Comparison of ENCODE assay signal across 21 cellular contexts in genomic region chr19:52214241-52214640, GRCh38. TPM values are rescaled to one million over a fixed set of nuclear protein-coding genes. Genes with fewer than 3 reads are reported as not detected.
DNase-seq lines count a peak whose midpoint lies in the region; FAIRE-seq and TF ChIP-seq lines count a peak whose summit lies in the region.
"Had no signal": no experiment of that assay in that cellular context is flagged by ENCODE, and none has a peak within 500 bp of the region (broad histone marks: within the 10 kb centered on the region; RNA-seq: fewer than 3 reads in every experiment).

No MANE protein-coding gene starts in this region.

- no peak overlapping the region for H4K91ac ChIP-seq in trophoblast cell (ENCODE audit: low read depth, low read length)

- H3K9me3 ChIP-seq in Caco-2, result no peaks in the 10 kb centered on the region
- H3K9me3 ChIP-seq in astrocyte (ENCODE audit: insufficient read depth, low read depth, low read length), result no peaks in the 10 kb centered on the region
- no peaks in the 10 kb centered on the region for H3K9me3 ChIP-seq in trophoblast cell (ENCODE audit: insufficient read depth, low read depth, low read length)
- no peaks in the 10 kb centered on the region for H3K9me3 ChIP-seq in endodermal cell (ENCODE audit: control insufficient read depth, low read length)
- H3K9me3 ChIP-seq: BE2C, HAP-1 had no signal

- no peaks in the 10 kb centered on the region for H3K79me1 ChIP-seq in trophoblast cell (ENCODE audit: low read length)

- H4K20me1 ChIP-seq in astrocyte (ENCODE audit: insufficient read depth, low read length), result peaks cover 35% of the 10 kb centered on the region

- no CpG with 5 or more reads among the region's 5 CpGs for WGBS in trophoblast cell (ENCODE audit: extremely low coverage, insufficient coverage, insufficient read length)
- WGBS in endodermal cell (ENCODE audit: insufficient coverage in 1 of 2, insufficient read length in 1 of 2), 2 experiments, result 93 to 100% methylated on average over 5 of the region's 5 CpGs

- no peak overlapping the region for H4K8ac ChIP-seq in trophoblast cell (ENCODE audit: low read depth, low read length)

- intact Hi-C loops in Caco-2 (cut with micrococcal nuclease; ENCODE audit: unreplicated experiment), result no loop called here

- H3K4me1 ChIP-seq in Caco-2, result peaks cover 9% of the 10 kb centered on the region
- H3K4me1 ChIP-seq in astrocyte (ENCODE audit: insufficient read depth, low read length), result no peaks in the 10 kb centered on the region
- peaks cover 2 to 3% of the 10 kb centered on the region in 2 experiments for H3K4me1 ChIP-seq in trophoblast cell (ENCODE audit: control insufficient read depth in 1 of 2, insufficient read depth in 2 of 2, low read length in 2 of 2)
- no peaks in the 10 kb centered on the region for H3K4me1 ChIP-seq in endodermal cell (ENCODE audit: control insufficient read depth, insufficient read depth, low read length)
- H3K4me1 ChIP-seq: BE2C, HAP-1 had no signal

- CTCF ChIA-PET in Caco-2 (lab: Charles Lee), result no interaction called here

- no peak overlapping the region for H3K4ac ChIP-seq in trophoblast cell (ENCODE audit: low read depth, low read length)

- H3K36me3 ChIP-seq in Caco-2 (ENCODE audit: control insufficient read depth, insufficient read depth, low read length) (peaks cover 14% of the 10 kb centered on the region), astrocyte (ENCODE audit: insufficient read depth, low read length) (peaks cover 68% of the 10 kb centered on the region), trophoblast cell (ENCODE audit: control insufficient read depth in 1 of 2, insufficient read depth in 2 of 2, low read length in 2 of 2) (peaks cover 73 to 83% of the 10 kb centered on the region in 2 experiments), endodermal cell (ENCODE audit: control insufficient read depth, insufficient read depth, low read length) (peaks cover 92% of the 10 kb centered on the region)

- H3K4me2 ChIP-seq in astrocyte (ENCODE audit: low read length) (no peak overlapping the region), trophoblast cell (ENCODE audit: low read length) (no peak overlapping the region)

- H3K23ac ChIP-seq in trophoblast cell (ENCODE audit: low read length), result no peak overlapping the region

- H4K12ac ChIP-seq in trophoblast cell (ENCODE audit: low read depth, low read length), result no peak overlapping the region

- BruUV-seq in Caco-2 (replicated peaks; lab: Mats Ljungman, UMichigan), result no TSS peak

- TF ChIP-seq CTCF in Caco-2 (IDR thresholded peaks at IDR 0.05; ENCODE audit: insufficient read depth in 1 of 2, low read depth in 1 of 2, low read length in 1 of 2, severe bottlenecking in 1 of 2, unreplicated experiment in 1 of 2) (no peak), astrocyte (IDR thresholded peaks at IDR 0.05; ENCODE audit: insufficient read depth, low read depth, low read length) (no peak), endodermal cell (conservative IDR thresholded peaks at IDR 0.05) (no peak)

- H3K27me3 ChIP-seq in Caco-2 (replicated peaks; ENCODE audit: control insufficient read depth, insufficient read depth, low read length), result no peaks in the 10 kb centered on the region
- no peaks in the 10 kb centered on the region for H3K27me3 ChIP-seq in astrocyte (ENCODE audit: insufficient read depth, low read length)
- H3K27me3 ChIP-seq in trophoblast cell (ENCODE audit: insufficient read depth, low read length), result no peaks in the 10 kb centered on the region
- no peaks in the 10 kb centered on the region for H3K27me3 ChIP-seq in endodermal cell (ENCODE audit: control insufficient read depth, insufficient read depth, low read length, poor library complexity, severe bottlenecking)
- H3K27me3 ChIP-seq: BE2C had no signal

- peak overlapping the region; percentile 36 for H3K27ac Mint-ChIP-seq in Caco-2 (ENCODE audit: unreplicated experiment)
- H3K27ac Mint-ChIP-seq in astrocyte (ENCODE audit: unreplicated experiment), result no peak overlapping the region
- no peak overlapping the region for H3K27ac Mint-ChIP-seq in endodermal cell

- H3K9me3 Mint-ChIP-seq in Caco-2 (ENCODE audit: unreplicated experiment), result no peaks in the 10 kb centered on the region
- peaks cover 2% of the 10 kb centered on the region for H3K9me3 Mint-ChIP-seq in astrocyte (ENCODE audit: unreplicated experiment)
- no peaks in the 10 kb centered on the region for H3K9me3 Mint-ChIP-seq in endodermal cell
- H3K9me3 Mint-ChIP-seq: IgD-negative memory B cell had no signal

- H3K27ac ChIP-seq in astrocyte (ENCODE audit: low read depth, low read length), result no peak overlapping the region
- no peak overlapping the region for H3K27ac ChIP-seq in trophoblast cell (ENCODE audit: low read depth, low read length)
- no peak overlapping the region for H3K27ac ChIP-seq in substantia nigra (ENCODE audit: low read depth, low read length, poor library complexity, severe bottlenecking)
- H3K27ac ChIP-seq in endodermal cell (ENCODE audit: low read depth, low read length), result no peak overlapping the region
- H3K27ac ChIP-seq: C4-2B had no signal

- H3K79me2 ChIP-seq in astrocyte (ENCODE audit: insufficient read depth, low read length), result peaks cover 24% of the 10 kb centered on the region
- no peaks in the 10 kb centered on the region for H3K79me2 ChIP-seq in trophoblast cell (ENCODE audit: control insufficient read depth, insufficient read depth, low read length, poor library complexity)

- H2AFZ ChIP-seq in astrocyte (ENCODE audit: low read depth, low read length) (no peak overlapping the region), trophoblast cell (ENCODE audit: insufficient read depth, low read length, poor library complexity) (no peak overlapping the region)

- H3K36me3 Mint-ChIP-seq in Caco-2 (ENCODE audit: insufficient read depth, unreplicated experiment) (peaks cover 98% of the 10 kb centered on the region), astrocyte (ENCODE audit: low read depth, unreplicated experiment) (peaks cover 43% of the 10 kb centered on the region), endodermal cell (ENCODE audit: low read depth) (peaks cover 84% of the 10 kb centered on the region)

- FAIRE-seq in astrocyte (lab: Jason Lieb, UNC), result no peak
- FAIRE-seq: A204.1, D721Med, GM18507, H1 had no signal

- H2BK120ac ChIP-seq in trophoblast cell (ENCODE audit: insufficient read depth, low read length, poor library complexity), result no peak overlapping the region

- H3K4me3 ChIP-seq in Caco-2 (ENCODE audit: low read depth, low read length) (no peak overlapping the region), astrocyte (ENCODE audit: insufficient read depth, low read depth, low read length) (no peak overlapping the region), trophoblast cell (ENCODE audit: low read depth, low read length) (no peak overlapping the region), endodermal cell (ENCODE audit: low read length) (no peak overlapping the region)
- H3K4me3 ChIP-seq: HAP-1 had no signal

- H3K4me3 Mint-ChIP-seq in Caco-2 (ENCODE audit: unreplicated experiment) (peak overlapping the region; percentile 31), astrocyte (ENCODE audit: unreplicated experiment) (no peak overlapping the region), endodermal cell (no peak overlapping the region)
- H3K4me3 Mint-ChIP-seq: IgD-negative memory B cell had no signal

- DNase-seq in Caco-2 (no peak), GM04503 (ENCODE audit: low read depth) (peak; percentile 11), astrocyte (ENCODE audit: low read depth) (peak; percentile 10), trophoblast cell (peak; percentile 88 to 98), substantia nigra (lab: John Stamatoyannopoulos, UW) (no peak), endodermal cell (no peak), Kasumi-1 (lab: John Stamatoyannopoulos, UW) (no peak), activated gamma-delta T cell treated with Interleukin-2 at 50 U/mL for 16 hours (no peak)
- DNase-seq: BE2C; CD4-positive, alpha-beta memory T cell; DMS153; DMS79 treated with DMSO at 0.1 percent for 48 hours; GF-D8; KG1 had no signal

- H3K27me3 Mint-ChIP-seq in Caco-2 (ENCODE audit: insufficient read depth, unreplicated experiment), result no peaks in the 10 kb centered on the region
- H3K27me3 Mint-ChIP-seq in astrocyte (ENCODE audit: low read depth, unreplicated experiment), result no peaks in the 10 kb centered on the region
- H3K27me3 Mint-ChIP-seq in endodermal cell (ENCODE audit: insufficient read depth), result no peaks in the 10 kb centered on the region
- H3K27me3 Mint-ChIP-seq: CD4-positive, alpha-beta memory T cell; IgD-negative memory B cell had no signal

- H3K9ac ChIP-seq in astrocyte (ENCODE audit: low read length), result no peak overlapping the region
- no peak overlapping the region for H3K9ac ChIP-seq in trophoblast cell (ENCODE audit: low read length)
- no peak overlapping the region for H3K9ac ChIP-seq in endodermal cell (ENCODE audit: extremely low read depth, low read length, poor library complexity, severe bottlenecking)

- H2BK12ac ChIP-seq in trophoblast cell (ENCODE audit: low read length), result no peak overlapping the region

- no peak overlapping the region for H2AK5ac ChIP-seq in trophoblast cell (ENCODE audit: low read length)

- no peak overlapping the region for H2BK5ac ChIP-seq in trophoblast cell (ENCODE audit: low read depth, low read length, poor library complexity)

- POLR2A ChIA-PET in Caco-2 (lab: Charles Lee), result no interaction called here

- H3K14ac ChIP-seq in trophoblast cell (ENCODE audit: low read length), result no peak overlapping the region

- H3K18ac ChIP-seq in trophoblast cell (ENCODE audit: low read length), result no peak overlapping the region

- peaks cover 14% of the 10 kb centered on the region for H3K4me1 Mint-ChIP-seq in Caco-2 (ENCODE audit: low read depth, unreplicated experiment)
- H3K4me1 Mint-ChIP-seq in astrocyte (ENCODE audit: low read depth, unreplicated experiment), result no peaks in the 10 kb centered on the region
- no peaks in the 10 kb centered on the region for H3K4me1 Mint-ChIP-seq in endodermal cell

RNA-seq across cellular contexts. Expression of gene PPP2R1A, which starts 24.4 kb away (rescaled TPM):
- total RNA-seq in Caco-2 (2022) (279 and 291 TPM in 2 replicates), astrocyte (316 and 332 TPM in 2 replicates), endodermal cell (100 to 1,000 TPM; 345 to 348 TPM)
- polyA plus RNA-seq in trophoblast cell (2013), result 130 and 133 TPM in 2 replicates
- 262 TPM for polyA plus RNA-seq in endodermal cell (2013, experiment 1 of 2)
- 237 TPM for polyA plus RNA-seq in endodermal cell (2013, experiment 2 of 2)

RNA-seq across cellular contexts. Expression of gene ZNF836, which starts 42.8 kb away (rescaled TPM):
- 6.3 and 8.8 TPM in 2 replicates for total RNA-seq in Caco-2 (2022)
- 6.9 and 7.5 TPM in 2 replicates for total RNA-seq in astrocyte
- 50.0 and 50.5 TPM in 2 replicates for polyA plus RNA-seq in trophoblast cell (2013)
- total RNA-seq in endodermal cell, result 10 to 100 TPM; 22.1 to 26.2 TPM
- 10.9 TPM for polyA plus RNA-seq in endodermal cell (2013, experiment 1 of 2)
- 7.9 TPM for polyA plus RNA-seq in endodermal cell (2013, experiment 2 of 2)

RNA-seq across cellular contexts. Expression of gene ZNF766, which starts 55.1 kb away (rescaled TPM):
- total RNA-seq in Caco-2 (2022) (12.1 and 12.9 TPM in 2 replicates), astrocyte (13.2 and 16.5 TPM in 2 replicates), endodermal cell (10 to 100 TPM; 31.2 to 41.6 TPM)
- 14.6 and 16.6 TPM in 2 replicates for polyA plus RNA-seq in trophoblast cell (2013)
- 19.9 TPM for polyA plus RNA-seq in endodermal cell (2013, experiment 1 of 2)
- 20.2 TPM for polyA plus RNA-seq in endodermal cell (2013, experiment 2 of 2)

Comparison
In these comparisons a context has a peak if more than half of its experiments do, and no peak if none do; other contexts are left out.
1. DNase-seq: peak in GM04503 (single experiment), astrocyte (single experiment) and trophoblast cell (2 of 2); none in Caco-2 (0 of 2), substantia nigra (0 of 49), endodermal cell (single experiment), Kasumi-1 (0 of 2) and activated gamma-delta T cell treated with Interleukin-2 at 50 U/mL for 16 hours (single experiment).